12 cellular contexts compared by ENCODE assay signal in the genomic region with DNA sequence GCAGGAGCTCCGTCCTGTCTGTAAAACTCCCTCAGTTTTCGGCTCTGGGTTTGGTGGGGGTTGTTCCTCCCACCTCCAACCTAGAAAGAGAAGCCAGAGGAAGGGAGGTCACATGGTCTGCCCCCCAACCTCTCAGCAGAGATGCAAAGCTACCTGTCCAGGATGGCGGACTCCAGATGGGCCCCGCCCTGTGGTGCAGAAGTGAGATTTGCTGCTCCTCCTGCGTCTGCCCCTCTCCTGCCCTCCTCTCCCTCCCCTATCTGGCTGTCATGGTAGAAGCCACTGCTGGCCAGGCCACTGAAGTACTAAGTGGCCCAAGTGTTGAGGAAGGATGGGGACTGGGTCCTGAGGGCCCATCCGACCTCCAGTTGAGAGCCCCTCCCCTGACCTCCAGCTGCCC. TPM values are rescaled to one million over a fixed set of nuclear protein-coding genes. Genes with fewer than 3 reads are reported as not detected.
DNase-seq lines count a peak whose midpoint lies in the region; ATAC-seq and TF ChIP-seq lines count a peak whose summit lies in the region.
"Had no signal": no experiment of that assay in that cellular context is flagged by ENCODE, and none has a peak within 500 bp of the region (broad histone marks: within the 10 kb centered on the region; RNA-seq: fewer than 3 reads in every experiment).

No MANE protein-coding gene starts in this region.

- H3K4me3 ChIP-seq in HCT116 (replicated peaks in 1 of 2; ENCODE audit: low read depth in 1 of 2, low read length in 2 of 2) (peak overlapping the region; percentile 56 to 60), cardiac fibroblast (replicated peaks in 1 of 2; ENCODE audit: low read depth in 2 of 2, low read length in 2 of 2) (peak overlapping the region; percentile 45 to 55), lower lobe of right lung (peak overlapping the region; percentile 62), spleen (peak overlapping the region in 6 of 8 donors; percentile 4 to 50 (median 16))

- H3K4me1 ChIP-seq in HCT116 (ENCODE audit: control insufficient read depth in 1 of 2, insufficient read depth in 2 of 2, low read length in 2 of 2) = peaks cover 81 to 96% of the 10 kb centered on the region in 2 experiments
- peaks cover 64% of the 10 kb centered on the region for H3K4me1 ChIP-seq in lower lobe of right lung
- peaks cover 0 to 66% (median 28%) of the 10 kb centered on the region in 6 donors for H3K4me1 ChIP-seq in spleen

- WGBS in spleen, 5 donors = 70 to 87% (median 71%) methylated on average over 2 to 6 of the region's 6 CpGs

- TF ChIP-seq POLR2A in HCT116 (IDR thresholded peaks at IDR 0.05; ENCODE audit: borderline replicate concordance, extremely low read depth, insufficient read depth, insufficient read length) (no peak), spleen (IDR thresholded peaks at IDR 0.05) (no peak)

- no peaks in the 10 kb centered on the region for H3K79me2 ChIP-seq in HCT116 (ENCODE audit: insufficient read depth, low read length)

- H2AFZ ChIP-seq in HCT116 (ENCODE audit: low read depth, low read length, poor library complexity, severe bottlenecking) = no peak overlapping the region

- no peaks in the 10 kb centered on the region for H3K9me2 ChIP-seq in HCT116 (ENCODE audit: insufficient read depth)

- RAD21 ChIA-PET in HCT116 (lab: Charles Lee; ENCODE audit: low non-redundant PET in 1 of 2, low total read pairs in 2 of 2, uncharacterized antibody in 2 of 2, unreplicated experiment in 2 of 2) = no interaction called here

- TF ChIP-seq CTCF in HCT116 (IDR thresholded peaks at IDR 0.05 in 2 of 3, conservative IDR thresholded peaks at IDR 0.05 in 1 of 3; ENCODE audit: borderline replicate concordance in 1 of 3, insufficient read depth in 1 of 3, low read depth in 2 of 3, low read length in 2 of 3) (no peak), cardiac fibroblast (IDR thresholded peaks at IDR 0.05; ENCODE audit: low read depth, low read length) (no peak), lower lobe of right lung (IDR thresholded peaks at IDR 0.05) (no peak), spleen (IDR thresholded peaks at IDR 0.05 in 8 of 11, conservative IDR thresholded peaks at IDR 0.05 in 3 of 11) (no peak)

- peak overlapping the region; percentile 80 for H3K4me2 ChIP-seq in HCT116 (ENCODE audit: low read length)

- intact Hi-C loops in HCT116 (cut with micrococcal nuclease) = no loop called here
- intact Hi-C loops in lower lobe of right lung (cut with DNase I) = no loop called here
- intact Hi-C loops in spleen (cut with DNase I; ENCODE audit: low total_unique reads) = no loop called here

- no peaks in the 10 kb centered on the region for H3K27me3 ChIP-seq in HCT116 (ENCODE audit: insufficient read depth, low read length)
- H3K27me3 ChIP-seq in lower lobe of right lung (ENCODE audit: low read depth) = no peaks in the 10 kb centered on the region
- peaks cover 0 to 24% (median 0%) of the 10 kb centered on the region in 7 donors for H3K27me3 ChIP-seq in spleen (replicated peaks in 1 of 7)

- H3K36me3 ChIP-seq in HCT116 (ENCODE audit: control insufficient read depth in 1 of 2, insufficient read depth in 2 of 2, low read length in 2 of 2) (no peaks in the 10 kb centered on the region), lower lobe of right lung (no peaks in the 10 kb centered on the region), spleen (no peaks in the 10 kb centered on the region)

- H4K20me1 ChIP-seq in HCT116 (ENCODE audit: insufficient read depth) = no peaks in the 10 kb centered on the region

- H3K9ac ChIP-seq in HCT116 (ENCODE audit: low read length) = peak overlapping the region; percentile 62

- no peak for TF ChIP-seq RAD21 in HCT116 (IDR thresholded peaks at IDR 0.05; ENCODE audit: low read depth)

- CTCF ChIA-PET in HCT116 (lab: Charles Lee) = interaction anchor here (1.0 to 1.6 kb wide), 4 partner anchors 20 to 72 kb away, joined by 3 to 6 read pairs (median 5); partner anchors contain the start of gene GNAI2

- POLR2A ChIA-PET in HCT116 (lab: Charles Lee) = interaction anchor here (1.4 kb wide), 1 partner anchor 20 kb away, joined by 3 read pairs; no protein-coding TSS in a partner anchor

- ATAC-seq in HCT116 (no peak), lower lobe of right lung (no peak), GM21576 (IDR thresholded peaks at IDR 0.05; ENCODE audit: unreplicated experiment) (no peak), HG02678 (IDR thresholded peaks at IDR 0.05; ENCODE audit: unreplicated experiment) (no peak)

- DNase-seq in HCT116 (ENCODE audit: low read depth, low spot score) (no peak), cardiac fibroblast (ENCODE audit: low read depth in 2 of 2) (no peak), lower lobe of right lung (no peak), spleen (no peak), globus pallidus (ENCODE audit: low spot score) (no peak), NAMALWA (ENCODE audit: low spot score) (no peak)
- DNase-seq: effector CD4-positive, alpha-beta T cell; islet precursor cell; Karpas-422; NCI-H748 treated with DMSO at 0.1 percent for 48 hours had no signal

- H3K9me3 ChIP-seq in HCT116 (ENCODE audit: control insufficient read depth in 1 of 2, insufficient read depth in 1 of 2, low read depth in 1 of 2, low read length in 2 of 2) = no peaks in the 10 kb centered on the region
- no peaks in the 10 kb centered on the region for H3K9me3 ChIP-seq in lower lobe of right lung
- H3K9me3 ChIP-seq in spleen = no peaks in the 10 kb centered on the region

- H3K27ac ChIP-seq in HCT116 (ENCODE audit: low read depth, low read length) = peak overlapping the region; percentile 88; the same call in 1 of the 2 replicates
- H3K27ac ChIP-seq in lower lobe of right lung = peak overlapping the region; percentile 93
- H3K27ac ChIP-seq in spleen = peak overlapping the region in 7 of 8 donors; percentile 58 to 84 (median 74)

- TSS peak; percentile 81 for BruUV-seq in HCT116 (replicated peaks; lab: Mats Ljungman, UMichigan)

TF ChIP-seq in HCT116, 20 proteins besides CTCF, POLR2A, EP300 and RAD21:
- TF ChIP-seq CBX3 (IDR thresholded peaks at IDR 0.05; ENCODE audit: low read depth) (no peak), ELF1 (IDR thresholded peaks at IDR 0.05; ENCODE audit: borderline replicate concordance, low read depth) (no peak), ZBTB33 (IDR thresholded peaks at IDR 0.05; ENCODE audit: extremely low read depth, insufficient replicate concordance, low read length) (no peak), SP1 (IDR thresholded peaks at IDR 0.05; ENCODE audit: low read depth) (no peak), SRF (IDR thresholded peaks at IDR 0.05; ENCODE audit: low read depth) (no peak), ZFX (IDR thresholded peaks at IDR 0.05) (no peak), EZH2 (IDR thresholded peaks at IDR 0.05) (no peak), CEBPB (IDR thresholded peaks at IDR 0.05; ENCODE audit: low read depth) (no peak), SIN3A (IDR thresholded peaks at IDR 0.05; ENCODE audit: low read depth) (no peak), FOSL1 (IDR thresholded peaks at IDR 0.05; ENCODE audit: low read depth) (no peak), ZNF274 (IDR thresholded peaks at IDR 0.05; ENCODE audit: low read depth, low read length) (no peak), YY1 (IDR thresholded peaks at IDR 0.05; ENCODE audit: extremely low read depth, insufficient replicate concordance, low read depth, low read length) (no peak), TCF7L2 (IDR thresholded peaks at IDR 0.05; ENCODE audit: borderline replicate concordance, extremely low read depth, insufficient read depth, insufficient read length) (no peak), EZH2phosphoT487 (IDR thresholded peaks at IDR 0.05; ENCODE audit: borderline replicate concordance) (no peak)
- TF ChIP-seq, protein P1, sequence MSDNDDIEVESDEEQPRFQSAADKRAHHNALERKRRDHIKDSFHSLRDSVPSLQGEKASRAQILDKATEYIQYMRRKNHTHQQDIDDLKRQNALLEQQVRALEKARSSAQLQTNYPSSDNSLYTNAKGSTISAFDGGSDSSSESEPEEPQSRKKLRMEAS (IDR thresholded peaks at IDR 0.05) = no peak
TF ChIP-seq in HCT116: peak in this region for 0.

RNA-seq across cellular contexts. Expression of gene SEMA3B, which starts 2.1 kb away (rescaled TPM):
- 46.2 TPM for total RNA-seq in HCT116 (2021; ENCODE audit: unreplicated experiment)
- polyA plus RNA-seq in HCT116 (2012) = 51.1 and 79.0 TPM in 2 replicates
- 77.6 TPM for total RNA-seq in lower lobe of right lung
- 10 to 100 TPM in 1 of 7 donors, 1 to 10 TPM in 6; 2.2 to 13.9 (median 4.5) TPM for total RNA-seq in spleen
- 10 to 100 TPM in 1 of 3 donors, 1 to 10 TPM in 2; 2.7 to 14.5 (median 3.4) TPM for polyA plus RNA-seq in spleen

RNA-seq across cellular contexts. Expression of gene LSMEM2, which starts 12.1 kb away (rescaled TPM):
- total RNA-seq in HCT116 (2021; ENCODE audit: unreplicated experiment) (not detected), lower lobe of right lung (not detected), spleen (under 1 TPM in 1 of 7 donors, not detected in 6; 0.46 TPM)
- 0.18 and 0.41 TPM in 2 replicates for polyA plus RNA-seq in HCT116 (2012)
- polyA plus RNA-seq in spleen = under 1 TPM; 0.06 to 0.29 (median 0.20) TPM

RNA-seq across cellular contexts. Expression of gene IFRD2, which starts 25.4 kb away (rescaled TPM):
- 146 TPM for total RNA-seq in HCT116 (2021; ENCODE audit: unreplicated experiment)
- 101 and 103 TPM in 2 replicates for polyA plus RNA-seq in HCT116 (2012)
- total RNA-seq in lower lobe of right lung = 66.9 TPM
- total RNA-seq in spleen = 10 to 100 TPM; 40.2 to 67.6 (median 48.0) TPM
- 10 to 100 TPM; 58.4 to 76.7 (median 74.8) TPM for polyA plus RNA-seq in spleen

RNA-seq across cellular contexts. Expression of gene GNAI2, which starts 30.8 kb away (rescaled TPM):
- 170 TPM for total RNA-seq in HCT116 (2021; ENCODE audit: unreplicated experiment)
- 214 and 262 TPM in 2 replicates for polyA plus RNA-seq in HCT116 (2012)
- total RNA-seq in lower lobe of right lung = 372 TPM
- total RNA-seq in spleen = 100 to 1,000 TPM; 276 to 466 (median 385) TPM
- 100 to 1,000 TPM; 147 to 232 (median 170) TPM for polyA plus RNA-seq in spleen

RNA-seq across cellular contexts. Expression of gene HYAL3, which starts 32.4 kb away (rescaled TPM):
- total RNA-seq in HCT116 (2021; ENCODE audit: unreplicated experiment) = 10.3 TPM
- 4.6 and 6.5 TPM in 2 replicates for polyA plus RNA-seq in HCT116 (2012)
- 4.0 TPM for total RNA-seq in lower lobe of right lung
- total RNA-seq in spleen = 1 to 10 TPM in 6 of 7 donors, under 1 TPM in 1; 0.73 to 3.8 (median 2.7) TPM
- polyA plus RNA-seq in spleen = 1 to 10 TPM; 1.4 to 2.4 (median 2.1) TPM
